8 cellular contexts compared by ENCODE assay signal in genomic region chr7:74101061-74101681, GRCh38. TPM values are rescaled to one million over a fixed set of nuclear protein-coding genes. Genes with fewer than 3 reads are reported as not detected.
DNase-seq lines count a peak whose midpoint lies in the region; ATAC-seq and TF ChIP-seq lines count a peak whose summit lies in the region.

No MANE protein-coding gene starts in this region.

- no peak overlapping the region for H4K5ac ChIP-seq in mesendoderm (ENCODE audit: low read length)

- DNase-seq in fibroblast of mammary gland (ENCODE audit: low read depth) = peak; percentile 51
- no peak for DNase-seq in NCI-H1048 (lab: John Stamatoyannopoulos, UW)
- DNase-seq in mesendoderm = no peak
- DNase-seq in EL = no peak
- no peak for DNase-seq in NK-92 treated with Interleukin-12 subunit alpha and Interleukin-12 subunit beta, amount 100 ng/mL, for 24 hours (lab: John Stamatoyannopoulos, UW)

- ATAC-seq in GM19452 (IDR thresholded peaks at IDR 0.05; ENCODE audit: unreplicated experiment) (peak; percentile 90), HG03342 (IDR thresholded peaks at IDR 0.05; ENCODE audit: unreplicated experiment) (peak; percentile 85)

- H3K4ac ChIP-seq in mesendoderm (ENCODE audit: low read depth, low read length) = no peak overlapping the region

- no peaks in the 10 kb centered on the region for H3K79me2 ChIP-seq in mesendoderm (ENCODE audit: control insufficient read depth, insufficient read depth, low read length)

- H2BK15ac ChIP-seq in mesendoderm (replicated peaks; ENCODE audit: low read depth) = no peak overlapping the region

- peaks cover 0 to 18% (median 15%) of the 10 kb centered on the region in 11 experiments; a peak in 18 of 22 replicates for H3K9me3 ChIP-seq in BLaER1 treated with 17β-estradiol and CSF1 and Interleukin-3, amounts not matched to agents 10 nM and 100 nM (replicated peaks in 1 of 11)

- peaks cover 53 to 86% (median 63%) of the 10 kb centered on the region in 10 experiments for H3K4me1 ChIP-seq in BLaER1 treated with 17β-estradiol and CSF1 and Interleukin-3, amounts not matched to agents 10 nM and 100 nM
- H3K4me1 ChIP-seq in mesendoderm (ENCODE audit: control insufficient read depth, low read depth, low read length) = no peaks in the 10 kb centered on the region

- WGBS in mesendoderm (ENCODE audit: extremely low coverage, insufficient coverage, low lambda C conversion rate) = no CpG with 5 or more reads among the region's 8 CpGs

- peak overlapping the region; percentile 58 to 89 (median 72) for H3K4me2 ChIP-seq in BLaER1 treated with 17β-estradiol and CSF1 and Interleukin-3, amounts not matched to agents 10 nM and 100 nM
- H3K4me2 ChIP-seq in mesendoderm (ENCODE audit: low read length) = no peak overlapping the region

- peak overlapping the region in 9 of 11 experiments; percentile 27 to 98 (median 77); a peak in 17 of 22 replicates for H3K27ac ChIP-seq in BLaER1 treated with 17β-estradiol and CSF1 and Interleukin-3, amounts not matched to agents 10 nM and 100 nM
- H3K27ac ChIP-seq in mesendoderm (ENCODE audit: low read depth, low read length) = no peak overlapping the region

- H3K79me1 ChIP-seq in mesendoderm (ENCODE audit: low read length) = no peaks in the 10 kb centered on the region

- no peak overlapping the region for H3K18ac ChIP-seq in mesendoderm (ENCODE audit: low read length)

- H4K20me1 ChIP-seq in BLaER1 treated with 17β-estradiol and CSF1 and Interleukin-3, amounts not matched to agents 10 nM and 100 nM = peaks cover 0 to 87% (median 28%) of the 10 kb centered on the region in 11 experiments; a peak in 11 of 22 replicates

- H3K27me3 ChIP-seq in BLaER1 treated with 17β-estradiol and CSF1 and Interleukin-3, amounts not matched to agents 10 nM and 100 nM = no peaks in the 10 kb centered on the region
- H3K27me3 ChIP-seq in mesendoderm (ENCODE audit: insufficient read depth, low read length, poor library complexity) = no peaks in the 10 kb centered on the region

- H3K36me3 ChIP-seq in BLaER1 treated with 17β-estradiol and CSF1 and Interleukin-3, amounts not matched to agents 10 nM and 100 nM = peaks cover 72 to 100% (median 87%) of the 10 kb centered on the region in 11 experiments
- H3K36me3 ChIP-seq in mesendoderm (ENCODE audit: control insufficient read depth, insufficient read depth, low read length) = peaks cover 5% of the 10 kb centered on the region

- H3K9ac ChIP-seq in BLaER1 treated with 17β-estradiol and CSF1 and Interleukin-3, amounts not matched to agents 10 nM and 100 nM = peak overlapping the region in 8 of 11 experiments; percentile 44 to 84 (median 66); a peak in 16 of 22 replicates
- no peak overlapping the region for H3K9ac ChIP-seq in mesendoderm (ENCODE audit: low read length)

- no peak overlapping the region for H3K56ac ChIP-seq in mesendoderm (ENCODE audit: low read length)

- no peak overlapping the region for H2BK5ac ChIP-seq in mesendoderm (ENCODE audit: low read length)

- no peak for TF ChIP-seq CTCF in fibroblast of mammary gland (conservative IDR thresholded peaks at IDR 0.05; ENCODE audit: control insufficient read depth, insufficient read depth, low read depth, low read length)

- no peak overlapping the region for H4K8ac ChIP-seq in mesendoderm (ENCODE audit: low read depth, low read length)

- no peak overlapping the region for H2BK120ac ChIP-seq in mesendoderm (ENCODE audit: low read depth, low read length)

- peak overlapping the region in 2 of 10 experiments; percentile 3 to 36; a peak in 1 of 20 replicates for H3K4me3 ChIP-seq in BLaER1 treated with 17β-estradiol and CSF1 and Interleukin-3, amounts not matched to agents 10 nM and 100 nM
- H3K4me3 ChIP-seq in fibroblast of mammary gland (ENCODE audit: control insufficient read depth, low read depth, low read length) = no peak overlapping the region
- H3K4me3 ChIP-seq in mesendoderm (ENCODE audit: low read length) = no peak overlapping the region

- no peak overlapping the region for H2AK5ac ChIP-seq in mesendoderm (ENCODE audit: low read length)

- H3K23ac ChIP-seq in mesendoderm (ENCODE audit: low read length) = no peak overlapping the region

RNA-seq across cellular contexts. Expression of gene LIMK1, which starts 17.6 kb away (rescaled TPM):
- 47.9 TPM for polyA plus RNA-seq in mesendoderm (2013, experiment 1 of 2)
- polyA plus RNA-seq in mesendoderm (2013, experiment 2 of 2) = 48.4 TPM
